In the genomic region with DNA sequence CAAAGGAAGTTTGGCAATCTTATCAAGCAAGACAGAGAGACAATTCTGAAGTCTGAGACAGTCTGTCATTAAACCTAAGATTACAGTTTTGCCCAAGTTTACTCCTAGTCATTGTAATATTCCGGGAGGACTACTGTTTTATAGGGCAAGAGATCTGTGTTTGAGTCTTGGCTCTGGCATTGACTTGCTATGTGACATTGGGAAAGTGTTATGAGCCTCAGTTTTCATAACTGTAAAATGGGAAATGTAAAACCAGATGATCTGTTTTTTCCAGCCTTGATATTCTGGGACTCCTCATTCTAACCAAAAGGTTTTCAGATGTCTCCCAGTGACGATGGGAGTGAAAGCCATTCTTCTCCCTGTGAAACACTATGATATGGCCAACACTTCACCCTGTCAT, we compare ENCODE assay signal across 12 cellular contexts. TPM values are rescaled to one million over a fixed set of nuclear protein-coding genes. Genes with fewer than 3 reads are reported as not detected.
"Had no signal": no experiment of that assay in that cellular context is flagged by ENCODE, and none has a peak within 500 bp of the region (broad histone marks: within the 10 kb centered on the region; RNA-seq: fewer than 3 reads in every experiment).

No MANE protein-coding gene starts in this region.

- FAIRE-seq: H1, H54 had no signal

- H3K4me3 Mint-ChIP-seq: GM23338, H9, HFFc6 had no signal

- H3K4me2 ChIP-seq: GM23338 had no signal

- H3K4me3 ChIP-seq: GM23248, GM23338, HAP-1 had no signal

- H3K36me3 ChIP-seq: HAP-1 had no signal

- H2AFZ ChIP-seq: GM23248, GM23338 had no signal

- DNase-seq: GM23248, GOT3, H7, H9, HCEC 1CT, HFFc6 had no signal

- H3K9ac ChIP-seq: GM23248 had no signal

- H3K27ac ChIP-seq: GM23248 had no signal

- H3K4me1 ChIP-seq: HAP-1 had no signal

- H3K9me3 ChIP-seq: HAP-1 had no signal

- H3K4me1 Mint-ChIP-seq: GM23338, H9 had no signal

- ATAC-seq: GM23338, HCT116 had no signal

- H3K27ac Mint-ChIP-seq: GM23338, H9, HFFc6 had no signal

RNA-seq across cellular contexts. Expression of a gene that starts 24.3 kb away (rescaled TPM):
- total RNA-seq: GM23248, GM23338, H1, H4, H9, HFFc6 had no signal
- polyA plus RNA-seq: GM23248, GM23338 had no signal

RNA-seq across cellular contexts. Expression of a gene that starts 29.9 kb away (rescaled TPM):
- total RNA-seq: GM23248, GM23338, H1, H4, H7, H9, HFFc6 had no signal
- polyA plus RNA-seq: GM23248, GM23338, H1 had no signal
